In genomic region chr10:127182161-127182560, GRCh38 we compare ENCODE assay signal across 1 cellular context.
TF ChIP-seq lines count a peak whose summit lies in the region.

No MANE protein-coding gene starts in this region.

TF ChIP-seq in HepG2, 621 proteins besides CTCF, POLR2A, EP300 and RAD21 (continued from another document):
- TF ChIP-seq REST (IDR thresholded peaks at IDR 0.05; ENCODE audit: borderline replicate concordance in 1 of 2, low read depth in 1 of 2, low read length in 2 of 2) (no peak), ZNF124 (CRISPR knock-in tag; IDR thresholded peaks at IDR 0.05) (no peak), ATRX (CRISPR knock-in tag; IDR thresholded peaks at IDR 0.05; ENCODE audit: borderline replicate concordance) (no peak), ZNF547 (CRISPR knock-in tag; IDR thresholded peaks at IDR 0.05) (no peak), ELF1 (CRISPR knock-in tag; IDR thresholded peaks at IDR 0.05) (no peak), WIZ (CRISPR knock-in tag; IDR thresholded peaks at IDR 0.05) (no peak), KMT2A (CRISPR knock-in tag; IDR thresholded peaks at IDR 0.05) (no peak), THRA (CRISPR knock-in tag; IDR thresholded peaks at IDR 0.05; ENCODE audit: borderline replicate concordance) (no peak), ZNF317 (CRISPR knock-in tag; IDR thresholded peaks at IDR 0.05) (no peak)
